In genomic region chr7:80749270-80749669, GRCh38 we compare ENCODE assay signal across 17 cellular contexts.
A peak's percentile ranks its signal among the peaks of the same experiment; 100 is the strongest.
DNase-seq lines count a peak whose midpoint lies in the region; ATAC-seq and TF ChIP-seq lines count a peak whose summit lies in the region.
"Had no signal": no experiment of that assay in that cellular context is flagged by ENCODE, and none has a peak within 500 bp of the region (broad histone marks: within the 10 kb centered on the region; RNA-seq: fewer than 3 reads in every experiment).

No MANE protein-coding gene starts in this region.

- no peaks in the 10 kb centered on the region for H3K4me1 ChIP-seq in left ventricle myocardium inferior
- H3K4me1 ChIP-seq in endodermal cell (ENCODE audit: control insufficient read depth, insufficient read depth, low read length), result no peaks in the 10 kb centered on the region
- no peaks in the 10 kb centered on the region for H3K4me1 ChIP-seq in mucosa of descending colon (ENCODE audit: low read depth)
- H3K4me1 ChIP-seq: BLaER1 treated with 17β-estradiol and CSF1 and Interleukin-3, amounts not matched to agents 10 nM and 100 nM had no signal

- peaks cover 2% of the 10 kb centered on the region for H3K27me3 Mint-ChIP-seq in endodermal cell (ENCODE audit: insufficient read depth)

- no peak overlapping the region for H3K4me3 Mint-ChIP-seq in endodermal cell

- H3K27me3 ChIP-seq in left ventricle myocardium inferior (ENCODE audit: low read depth), result no peaks in the 10 kb centered on the region
- no peaks in the 10 kb centered on the region for H3K27me3 ChIP-seq in endodermal cell (ENCODE audit: control insufficient read depth, insufficient read depth, low read length, poor library complexity, severe bottlenecking)
- H3K27me3 ChIP-seq: BLaER1 treated with 17β-estradiol and CSF1 and Interleukin-3, amounts not matched to agents 10 nM and 100 nM had no signal

- TF ChIP-seq CTCF in left ventricle myocardium inferior (IDR thresholded peaks at IDR 0.05; ENCODE audit: borderline replicate concordance) (no peak), endodermal cell (conservative IDR thresholded peaks at IDR 0.05) (no peak), mucosa of descending colon (IDR thresholded peaks at IDR 0.05) (no peak)

- ATAC-seq in mucosa of descending colon (peak; percentile 32), GM19035 (IDR thresholded peaks at IDR 0.05; ENCODE audit: unreplicated experiment) (no peak)
- ATAC-seq: Right ventricle myocardium inferior had no signal

- no peak overlapping the region for H3K27ac Mint-ChIP-seq in endodermal cell

- intact Hi-C loops in left ventricle myocardium inferior (cut with micrococcal nuclease), result no loop called here
- intact Hi-C loops in cardiac septum (cut with DNase I), result no loop called here
- intact Hi-C loops in mucosa of descending colon (cut with DNase I, micrococcal nuclease), result no loop called here
- intact Hi-C loops in head of caudate nucleus (cut with DNase I), result no loop called here

- DNase-seq in left ventricle myocardium inferior, result no peak
- no peak for DNase-seq in cardiac septum (ENCODE audit: low spot score)
- DNase-seq in endodermal cell, result no peak
- no peak for DNase-seq in mucosa of descending colon
- no peak for DNase-seq in Ammon's horn (ENCODE audit: low spot score)
- DNase-seq in head of caudate nucleus, result no peak
- no peak for DNase-seq in LoVo (ENCODE audit: low spot score)
- DNase-seq: DMS153, EL, NCI-H1092 treated with DMSO at 0.1 percent for 48 hours, NCI-H1694, NCI-H446, NCI-H82 had no signal

- no peak overlapping the region for H3K9ac ChIP-seq in endodermal cell (ENCODE audit: extremely low read depth, low read length, poor library complexity, severe bottlenecking)
- H3K9ac ChIP-seq: BLaER1 treated with 17β-estradiol and CSF1 and Interleukin-3, amounts not matched to agents 10 nM and 100 nM had no signal

- H3K4me3 ChIP-seq in left ventricle myocardium inferior (no peak overlapping the region), endodermal cell (ENCODE audit: low read length) (no peak overlapping the region), mucosa of descending colon (no peak overlapping the region)
- H3K4me3 ChIP-seq: BLaER1 treated with 17β-estradiol and CSF1 and Interleukin-3, amounts not matched to agents 10 nM and 100 nM had no signal

- H3K27ac ChIP-seq in left ventricle myocardium inferior (replicated peaks) (peak overlapping the region; percentile 13), endodermal cell (ENCODE audit: low read depth, low read length) (peak overlapping the region; percentile 74)
- H3K27ac ChIP-seq: 22Rv1; BLaER1 treated with 17β-estradiol and CSF1 and Interleukin-3, amounts not matched to agents 10 nM and 100 nM had no signal

- H3K4me1 Mint-ChIP-seq in endodermal cell, result peaks cover 7% of the 10 kb centered on the region

- WGBS in endodermal cell (ENCODE audit: insufficient coverage in 1 of 2, insufficient read length in 1 of 2), 2 experiments, result 80 to 93% methylated on average over 1 to 2 of the region's 2 CpGs

- no peaks in the 10 kb centered on the region for H3K36me3 Mint-ChIP-seq in endodermal cell (ENCODE audit: low read depth)

- H3K36me3 ChIP-seq in left ventricle myocardium inferior (peaks cover 9% of the 10 kb centered on the region), endodermal cell (ENCODE audit: control insufficient read depth, insufficient read depth, low read length) (no peaks in the 10 kb centered on the region), mucosa of descending colon (ENCODE audit: low read depth) (no peaks in the 10 kb centered on the region)
- H3K36me3 ChIP-seq: BLaER1 treated with 17β-estradiol and CSF1 and Interleukin-3, amounts not matched to agents 10 nM and 100 nM had no signal

- H3K9me3 ChIP-seq in left ventricle myocardium inferior (replicated peaks) (no peaks in the 10 kb centered on the region), endodermal cell (ENCODE audit: control insufficient read depth, low read length) (no peaks in the 10 kb centered on the region), mucosa of descending colon (no peaks in the 10 kb centered on the region)
- H3K9me3 ChIP-seq: BLaER1 treated with 17β-estradiol and CSF1 and Interleukin-3, amounts not matched to agents 10 nM and 100 nM had no signal

- H3K9me3 Mint-ChIP-seq in endodermal cell, result no peaks in the 10 kb centered on the region
